18 cellular contexts compared by ENCODE assay signal in the genomic region with DNA sequence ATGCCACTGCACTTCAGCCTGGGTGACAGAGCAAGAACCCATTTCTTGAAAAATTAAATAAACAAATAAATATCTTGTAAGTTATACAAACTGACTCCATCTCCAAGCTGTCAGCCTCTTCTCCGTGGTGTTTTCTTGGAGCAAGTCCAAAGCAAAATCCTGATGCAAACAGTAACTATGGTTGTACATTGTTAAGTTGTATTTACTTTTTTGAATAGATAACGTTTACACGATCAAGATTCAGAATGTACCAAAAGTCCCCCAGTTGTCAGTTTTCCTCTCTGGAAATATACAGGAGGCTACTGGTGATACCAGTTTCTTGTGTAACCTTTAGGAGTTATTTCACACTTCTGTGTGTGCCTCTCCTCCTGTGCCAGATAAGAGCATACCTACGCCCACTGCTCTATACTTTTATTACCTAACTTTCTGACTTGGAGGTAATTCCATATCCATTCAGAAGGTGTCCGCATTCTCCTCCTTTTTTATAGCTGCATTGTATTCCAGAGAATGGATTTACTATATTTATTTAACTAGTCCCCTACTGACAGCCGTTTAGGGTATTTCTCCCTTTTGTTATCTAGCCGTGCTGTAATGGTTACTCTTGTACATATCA. TPM values are rescaled to one million over a fixed set of nuclear protein-coding genes. Genes with fewer than 3 reads are reported as not detected.
DNase-seq lines count a peak whose midpoint lies in the region; ATAC-seq and TF ChIP-seq lines count a peak whose summit lies in the region.
"Had no signal": no experiment of that assay in that cellular context is flagged by ENCODE, and none has a peak within 500 bp of the region (broad histone marks: within the 10 kb centered on the region; RNA-seq: fewer than 3 reads in every experiment).

No MANE protein-coding gene starts in this region.

- peak overlapping the region; percentile 66 for H3K27ac Mint-ChIP-seq in Calu3 (ENCODE audit: unreplicated experiment)
- H3K27ac Mint-ChIP-seq: activated CD4-positive, alpha-beta memory T cell treated with anti-CD3 and anti-CD28 coated beads, Interleukin-2, amount 10 ng/mL, durations not matched to agents 7 days and 5 days had no signal

- TF ChIP-seq CTCF in Calu3 (IDR thresholded peaks at IDR 0.05; ENCODE audit: unreplicated experiment) (no peak), body of pancreas (IDR thresholded peaks at IDR 0.05) (peak in 1 of 7 experiments; percentile 14), lower lobe of right lung (IDR thresholded peaks at IDR 0.05) (no peak)

- H3K9me3 Mint-ChIP-seq in Calu3 (ENCODE audit: low read depth, unreplicated experiment): no peaks in the 10 kb centered on the region
- H3K9me3 Mint-ChIP-seq: activated CD4-positive, alpha-beta memory T cell treated with anti-CD3 and anti-CD28 coated beads, Interleukin-2, amount 10 ng/mL, durations not matched to agents 7 days and 5 days had no signal

- no peak for ATAC-seq in body of pancreas
- no peak for ATAC-seq in lower lobe of right lung
- no peak for ATAC-seq in HG02588 (IDR thresholded peaks at IDR 0.05; ENCODE audit: unreplicated experiment)

- TF ChIP-seq POLR2A in body of pancreas (IDR thresholded peaks at IDR 0.05): no peak

- peaks cover 73% of the 10 kb centered on the region for H3K4me1 ChIP-seq in body of pancreas
- peaks cover 85% of the 10 kb centered on the region for H3K4me1 ChIP-seq in lower lobe of right lung

- H3K27ac ChIP-seq in body of pancreas (peak overlapping the region in 3 of 4 donors; percentile 46 to 56 (median 51)), lower lobe of right lung (peak overlapping the region; percentile 66)
- H3K27ac ChIP-seq: 22Rv1, GM23248 had no signal

- H3K36me3 ChIP-seq in body of pancreas (replicated peaks in 1 of 2; ENCODE audit: insufficient read depth in 1 of 2, low read depth in 2 of 2): no peaks in the 10 kb centered on the region
- H3K36me3 ChIP-seq in lower lobe of right lung: no peaks in the 10 kb centered on the region

- H3K9me3 ChIP-seq in body of pancreas (no peaks in the 10 kb centered on the region), lower lobe of right lung (no peaks in the 10 kb centered on the region)

- BruUV-seq in Calu3 (replicated peaks; lab: Mats Ljungman, UMichigan): no TSS peak

- peak; percentile 3 for DNase-seq in DMS53 (lab: John Stamatoyannopoulos, UW)
- no peak for DNase-seq in DMS53 treated with DMSO at 0.1 percent for 48 hours (lab: John Stamatoyannopoulos, UW; ENCODE audit: unreplicated experiment)
- DNase-seq in Calu3: no peak
- no peak for DNase-seq in body of pancreas
- DNase-seq in lower lobe of right lung: no peak
- DNase-seq in NCI-H774 (lab: John Stamatoyannopoulos, UW): no peak
- no peak for DNase-seq in cardiac septum (ENCODE audit: low spot score)
- DNase-seq: activated CD4-positive, alpha-beta memory T cell treated with anti-CD3 and anti-CD28 coated beads, Interleukin-2, amount 10 ng/mL, durations not matched to agents 7 days and 5 days; activated gamma-delta T cell treated with Interleukin-2 at 50 U/mL for 16 hours; DMS79 treated with DMSO at 0.1 percent for 48 hours; GM23248; NCI-H1092 treated with DMSO at 0.1 percent for 48 hours; NCI-H2029 treated with DMSO at 0.1 percent for 48 hours; NCI-H2227 treated with DMSO at 0.1 percent for 48 hours; T1000 had no signal

- CTCF ChIA-PET in Calu3 (lab: Charles Lee): interaction anchor here (0.6 to 1.5 kb wide), 3 partner anchors 64 to 77 kb away, joined by 3 to 8 read pairs (median 3); no protein-coding TSS in a partner anchor

- H3K27me3 Mint-ChIP-seq in Calu3 (ENCODE audit: unreplicated experiment): no peaks in the 10 kb centered on the region
- H3K27me3 Mint-ChIP-seq: activated CD4-positive, alpha-beta memory T cell treated with anti-CD3 and anti-CD28 coated beads, Interleukin-2, amount 10 ng/mL, durations not matched to agents 7 days and 5 days had no signal

- H3K4me3 Mint-ChIP-seq in Calu3 (ENCODE audit: low read depth, unreplicated experiment): peak overlapping the region; percentile 23
- H3K4me3 Mint-ChIP-seq: activated CD4-positive, alpha-beta memory T cell treated with anti-CD3 and anti-CD28 coated beads, Interleukin-2, amount 10 ng/mL, durations not matched to agents 7 days and 5 days had no signal

- H3K36me3 Mint-ChIP-seq in Calu3 (ENCODE audit: insufficient read depth, unreplicated experiment): peaks cover 70% of the 10 kb centered on the region

- 48 to 52% methylated on average over 7 of the region's 7 CpGs for WGBS in body of pancreas, 2 donors

- H3K27me3 ChIP-seq in body of pancreas (no peaks in the 10 kb centered on the region), lower lobe of right lung (ENCODE audit: low read depth) (no peaks in the 10 kb centered on the region)

- no peak overlapping the region for H3K4me3 ChIP-seq in body of pancreas
- H3K4me3 ChIP-seq in lower lobe of right lung: no peak overlapping the region
- H3K4me3 ChIP-seq: coronary artery, GM23248 had no signal

- intact Hi-C loops in Calu3 (cut with micrococcal nuclease; ENCODE audit: unreplicated experiment) (loop anchor here (5.0 kb wide), 1 partner anchor 61 kb away; no protein-coding TSS in a partner anchor), body of pancreas (cut with DNase I) (no loop called here), lower lobe of right lung (cut with DNase I) (no loop called here), cardiac septum (cut with DNase I) (no loop called here)

- peaks cover 84% of the 10 kb centered on the region for H3K4me1 Mint-ChIP-seq in Calu3 (ENCODE audit: low read depth, unreplicated experiment)

RNA-seq across cellular contexts. Expression of gene CMTM7, which starts 14.2 kb away (rescaled TPM):
- total RNA-seq in Calu3 (2022) (113 and 131 TPM in 2 replicates), body of pancreas (10 to 100 TPM; 23.3 to 51.1 TPM), lower lobe of right lung (49.9 TPM), cardiac septum (4.0 TPM)
